ENCODE assay signal across 21 cellular contexts in genomic region chr2:226336283-226336682, GRCh38.
"Had no signal": no experiment of that assay in that cellular context is flagged by ENCODE, and none has a peak within 500 bp of the region (broad histone marks: within the 10 kb centered on the region; RNA-seq: fewer than 3 reads in every experiment).

No MANE protein-coding gene starts in this region.

- H3K4me3 ChIP-seq: esophagus muscularis mucosa, heart right ventricle, prostate gland, right atrium auricular region, skin epidermis, stomach had no signal

- H3K27me3 ChIP-seq: esophagus muscularis mucosa, heart right ventricle, right atrium auricular region, stomach had no signal

- H3K9me3 ChIP-seq: esophagus muscularis mucosa, heart right ventricle, prostate gland, right atrium auricular region, stomach had no signal

- H3K4me1 ChIP-seq: esophagus muscularis mucosa, heart right ventricle, prostate gland, right atrium auricular region, stomach had no signal

- ATAC-seq: activated naive CD8-positive, alpha-beta T cell treated with anti-CD3 and anti-CD28 coated beads, Interleukin-2, amount 50 U/mL, for 24 hours; heart right ventricle; naive thymus-derived CD8-positive, alpha-beta T cell; T-helper 17 cell had no signal

- H3K36me3 ChIP-seq: esophagus muscularis mucosa, heart right ventricle, prostate gland, right atrium auricular region, stomach had no signal

- H3K27ac ChIP-seq: esophagus muscularis mucosa, prostate gland, right atrium auricular region, skin epidermis, stomach, VCaP had no signal

- DNase-seq: activated CD4-positive, CD25-positive, alpha-beta regulatory T cell treated with anti-CD3 and anti-CD28 coated beads, Interleukin-2, amount 50 U/mL, for 72 hours; activated CD8-positive, alpha-beta memory T cell treated with anti-CD3 and anti-CD28 coated beads for 24 hours; activated CD8-positive, alpha-beta memory T cell treated with anti-CD3 and anti-CD28 coated beads, Interleukin-2, amount 50 U/mL, for 48 hours; activated effector memory CD4-positive, alpha-beta T cell treated with Interleukin-2 at 50 U/mL for 16 hours; activated naive CD4-positive, alpha-beta T cell treated with anti-CD3 and anti-CD28 coated beads, Interleukin-2, amount 10 ng/mL, durations not matched to agents 7 days and 5 days; activated naive CD8-positive, alpha-beta T cell treated with anti-CD3 and anti-CD28 coated beads, Interleukin-2, amount 50 U/mL, for 24 hours; activated T-cell treated with anti-CD3 and anti-CD28 coated beads, Interleukin-2, amount 50 U/mL, for 48 hours; aorta; effector CD4-positive, alpha-beta T cell; heart right ventricle; mesendoderm; naive thymus-derived CD8-positive, alpha-beta T cell; stimulated activated CD4-positive, alpha-beta T cell treated with anti-CD3 and anti-CD28 coated beads, Interleukin-15, amount 100 ng/mL, for 24 hours; stimulated activated CD4-positive, alpha-beta T cell treated with anti-CD3 and anti-CD28 coated beads, Interleukin-2, amount 100 ng/mL, for 48 hours; stomach; T-helper 17 cell had no signal
